Comparison of ENCODE assay signal across 1 cellular context in the genomic region with DNA sequence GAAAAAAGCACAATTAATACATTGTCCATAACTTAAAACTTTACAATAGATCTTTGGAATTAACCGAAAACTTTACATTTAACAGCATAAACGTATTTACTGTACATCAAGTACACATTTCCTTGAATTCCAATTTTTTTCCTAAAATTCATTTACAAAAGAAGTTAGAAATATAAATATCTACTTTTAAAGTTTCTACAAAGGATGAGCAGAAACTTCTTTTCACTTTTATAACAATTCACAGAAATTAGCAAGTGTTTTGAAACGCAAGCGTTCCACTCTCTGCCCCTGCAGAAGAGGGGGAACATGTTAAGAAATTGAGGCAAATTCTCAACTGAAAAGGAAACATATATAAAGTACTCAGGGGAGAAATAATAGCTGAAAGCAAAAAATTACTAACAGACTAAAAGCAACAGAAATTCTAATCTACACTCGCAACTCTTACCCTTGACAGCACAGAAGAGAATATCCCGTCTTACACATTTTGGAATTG.
TF ChIP-seq lines count a peak whose summit lies in the region.

No MANE protein-coding gene starts in this region.

TF ChIP-seq in H1, 55 proteins besides CTCF, POLR2A, EP300 and RAD21 (continued from another document):
- TF ChIP-seq RNF2 (IDR thresholded peaks at IDR 0.05; ENCODE audit: borderline replicate concordance, low read depth, low read length, missing control alignments, poor library complexity, severe bottlenecking) (no peak), RFX5 (IDR thresholded peaks at IDR 0.05; ENCODE audit: borderline replicate concordance, low read depth, low read length) (no peak)
